In the genomic region with DNA sequence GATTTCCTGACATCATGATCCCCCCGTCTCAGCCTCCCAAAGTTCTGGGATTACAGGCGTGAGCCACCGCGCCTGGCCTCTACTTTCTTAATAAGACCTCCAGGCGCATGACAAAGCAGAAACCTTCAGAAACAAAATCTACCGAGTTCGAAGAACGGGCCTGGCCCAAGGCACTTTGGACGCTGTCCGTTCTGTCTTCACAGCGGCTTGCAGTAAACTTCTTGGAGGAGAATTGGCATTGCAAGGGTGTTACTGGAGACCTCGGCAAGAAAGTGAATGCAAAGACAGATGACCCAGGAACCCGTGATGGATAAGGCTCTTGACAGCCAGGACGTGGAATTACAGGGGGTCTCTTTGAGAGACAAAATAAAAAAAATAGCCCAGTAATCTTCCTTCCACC, we compare ENCODE assay signal across 22 cellular contexts.
DNase-seq lines count a peak whose midpoint lies in the region; ATAC-seq and TF ChIP-seq lines count a peak whose summit lies in the region.
"Had no signal": no experiment of that assay in that cellular context is flagged by ENCODE, and none has a peak within 500 bp of the region (broad histone marks: within the 10 kb centered on the region; RNA-seq: fewer than 3 reads in every experiment).

No MANE protein-coding gene starts in this region.

- no peak overlapping the region for H3K4me3 Mint-ChIP-seq in neural crest cell
- H3K4me3 Mint-ChIP-seq in type B pancreatic cell, result peak overlapping the region; percentile 60
- H3K4me3 Mint-ChIP-seq: CD4-positive, alpha-beta memory T cell had no signal

- no peak for TF ChIP-seq CTCF in IMR-90 (conservative IDR thresholded peaks at IDR 0.05; ENCODE audit: low read depth, low read length)
- no peak for TF ChIP-seq CTCF in neural crest cell (conservative IDR thresholded peaks at IDR 0.05)
- no peak for TF ChIP-seq CTCF in type B pancreatic cell (conservative IDR thresholded peaks at IDR 0.05)

- DNase-seq in IMR-90 (no peak), mesenchymal stem cell (no peak), neural crest cell (ENCODE audit: low read depth, low spot score) (no peak), type B pancreatic cell (ENCODE audit: extremely low spot score, unreplicated experiment) (no peak), RPMI8226 (no peak), SKM-1 treated with dmso at 0.1 percent for 144 hours (lab: John Stamatoyannopoulos, UW; ENCODE audit: unreplicated experiment) (no peak), substantia nigra (lab: John Stamatoyannopoulos, UW) (no peak)
- DNase-seq: ACHN; BE2C; Calu3; CD4-positive, alpha-beta memory T cell; DMS53; DND-41; EL; GOT3; H7; HFFc6; KG1 had no signal

- peaks cover 2% of the 10 kb centered on the region; the same call in 1 of the 2 replicates for H3K9me3 ChIP-seq in IMR-90 (ENCODE audit: control insufficient read depth, insufficient read depth, low read length)
- H3K9me3 ChIP-seq in mesenchymal stem cell (ENCODE audit: control insufficient read depth, low read length), result no peaks in the 10 kb centered on the region
- H3K9me3 ChIP-seq: BE2C had no signal

- H3K56ac ChIP-seq in IMR-90 (ENCODE audit: extremely low read depth, insufficient read depth, low read length), result no peak overlapping the region

- H3K27ac Mint-ChIP-seq in neural crest cell (ENCODE audit: unreplicated experiment), result peak overlapping the region; percentile 83
- peak overlapping the region; percentile 81 for H3K27ac Mint-ChIP-seq in type B pancreatic cell
- H3K27ac Mint-ChIP-seq: CD4-positive, alpha-beta memory T cell had no signal

- H2AK5ac ChIP-seq in IMR-90 (ENCODE audit: low read depth, low read length) (no peak overlapping the region), mesenchymal stem cell (ENCODE audit: low read length, severe bottlenecking) (no peak overlapping the region)

- H3K14ac ChIP-seq in IMR-90 (replicated peaks; ENCODE audit: low read depth, low read length) (0 out of 2 replicates have a peak overlapping the region, but pooled peaks have one; percentile 68), mesenchymal stem cell (ENCODE audit: low read length in 2 of 2) (no peak overlapping the region)

- in situ Hi-C loops in IMR-90 (cut with MboI; ENCODE audit: low sequenced_read_pairs), result no loop called here

- H2AK9ac ChIP-seq in IMR-90 (replicated peaks; ENCODE audit: low read depth, low read length, poor library complexity), result peak overlapping the region; percentile 11

- no TSS peak for BruUV-seq in IMR-90 (replicated peaks; lab: Mats Ljungman, UMichigan)

- H3K36me3 Mint-ChIP-seq in neural crest cell (ENCODE audit: low read depth), result no peaks in the 10 kb centered on the region
- no peaks in the 10 kb centered on the region for H3K36me3 Mint-ChIP-seq in type B pancreatic cell
- H3K36me3 Mint-ChIP-seq: CD4-positive, alpha-beta memory T cell had no signal

- H4K8ac ChIP-seq in IMR-90 (ENCODE audit: low read depth in 2 of 2, low read length in 2 of 2), result peak overlapping the region; percentile 35 to 63; a peak in 1 of 4 replicates
- H4K8ac ChIP-seq in mesenchymal stem cell (ENCODE audit: low read length), result no peak overlapping the region

- H3K9me3 Mint-ChIP-seq in neural crest cell, result no peaks in the 10 kb centered on the region
- H3K9me3 Mint-ChIP-seq in type B pancreatic cell, result no peaks in the 10 kb centered on the region
- H3K9me3 Mint-ChIP-seq: HFFc6 had no signal

- H3K9ac ChIP-seq in IMR-90 (ENCODE audit: low read depth, low read length) (no peak overlapping the region), mesenchymal stem cell (ENCODE audit: low read length) (no peak overlapping the region)

- no peaks in the 10 kb centered on the region for H3K36me3 ChIP-seq in IMR-90 (ENCODE audit: control insufficient read depth, insufficient read depth, low read length)
- H3K36me3 ChIP-seq in mesenchymal stem cell (ENCODE audit: control insufficient read depth in 1 of 2, insufficient read depth in 2 of 2, low read depth in 1 of 2, low read length in 2 of 2), result no peaks in the 10 kb centered on the region
- H3K36me3 ChIP-seq: BE2C had no signal

- no peak overlapping the region; the same call in 1 of the 2 replicates for H3K23ac ChIP-seq in IMR-90 (ENCODE audit: low read depth, low read length)
- no peak overlapping the region for H3K23ac ChIP-seq in mesenchymal stem cell (ENCODE audit: low read length in 2 of 2)

- H3K4me3 ChIP-seq in IMR-90 (ENCODE audit: insufficient read depth, low read depth, low read length), result no peak overlapping the region
- no peak overlapping the region for H3K4me3 ChIP-seq in mesenchymal stem cell (ENCODE audit: insufficient read depth in 1 of 2, low read depth in 1 of 2, low read length in 2 of 2)

- H4K91ac ChIP-seq in IMR-90 (ENCODE audit: insufficient read depth, low read depth, low read length), result peak overlapping the region; percentile 44
- H4K91ac ChIP-seq in mesenchymal stem cell (ENCODE audit: low read length), result no peak overlapping the region

- H2BK12ac ChIP-seq in mesenchymal stem cell (ENCODE audit: low read length in 2 of 2), result no peak overlapping the region

- intact Hi-C loops in IMR-90 (cut with micrococcal nuclease), result loop anchor here (10.0 kb wide), 1 partner anchor 138 kb away; no protein-coding TSS in a partner anchor

- H2BK120ac ChIP-seq in IMR-90 (ENCODE audit: low read depth, low read length) (peak overlapping the region; percentile 64), mesenchymal stem cell (ENCODE audit: low read depth, low read length) (peak overlapping the region; percentile 19)

- H2BK20ac ChIP-seq in IMR-90 (ENCODE audit: low read depth, low read length), result peak overlapping the region; percentile 74; the same call in 1 of the 2 replicates

- H3K79me1 ChIP-seq in IMR-90 (ENCODE audit: low read depth in 1 of 2, low read length in 2 of 2), result no peaks in the 10 kb centered on the region; a peak in 1 of 4 replicates
- no peaks in the 10 kb centered on the region for H3K79me1 ChIP-seq in mesenchymal stem cell (replicated peaks; ENCODE audit: low read length, poor library complexity, severe bottlenecking)

- 0 out of 2 replicates have a peak overlapping the region, but pooled peaks have one; percentile 21 for H3K4me2 ChIP-seq in IMR-90 (ENCODE audit: low read depth, low read length)
- no peak overlapping the region for H3K4me2 ChIP-seq in mesenchymal stem cell (ENCODE audit: low read length, poor library complexity, severe bottlenecking)

- no peak overlapping the region for H2BK5ac ChIP-seq in IMR-90 (ENCODE audit: low read depth, low read length, poor library complexity, severe bottlenecking)
- no peak overlapping the region for H2BK5ac ChIP-seq in mesenchymal stem cell (ENCODE audit: low read depth, low read length, poor library complexity, severe bottlenecking)

- no peak for TF ChIP-seq RAD21 in IMR-90 (IDR thresholded peaks at IDR 0.05; ENCODE audit: low read length)

- H3K9me1 ChIP-seq in IMR-90 (ENCODE audit: insufficient read depth, low read length), result peaks cover 3% of the 10 kb centered on the region

- H3K4me1 Mint-ChIP-seq in neural crest cell (peaks cover 47% of the 10 kb centered on the region), type B pancreatic cell (ENCODE audit: unreplicated experiment) (peaks cover 44% of the 10 kb centered on the region)
- H3K4me1 Mint-ChIP-seq: CD4-positive, alpha-beta memory T cell had no signal

- H2BK15ac ChIP-seq in IMR-90 (ENCODE audit: low read depth, low read length) (no peak overlapping the region), mesenchymal stem cell (ENCODE audit: low read depth, poor library complexity, severe bottlenecking) (no peak overlapping the region)

- H3K27me3 Mint-ChIP-seq in neural crest cell (ENCODE audit: low read depth), result no peaks in the 10 kb centered on the region
- H3K27me3 Mint-ChIP-seq in type B pancreatic cell, result no peaks in the 10 kb centered on the region
- H3K27me3 Mint-ChIP-seq: CD4-positive, alpha-beta memory T cell had no signal

- H3K18ac ChIP-seq in IMR-90 (ENCODE audit: low read depth, low read length), result no peak overlapping the region
- H3K18ac ChIP-seq in mesenchymal stem cell (ENCODE audit: low read depth in 1 of 2, low read length in 2 of 2), result no peak overlapping the region

- CTCF ChIA-PET in IMR-90 (lab: Yijun Ruan, JAX), result no interaction called here

- TF ChIP-seq POLR2A in IMR-90 (IDR thresholded peaks at IDR 0.05; ENCODE audit: low read depth, low read length), result no peak

- ATAC-seq in IMR-90 (ENCODE audit: low read depth) (no peak), HG03045 (IDR thresholded peaks at IDR 0.05; ENCODE audit: unreplicated experiment) (no peak)
- ATAC-seq: HCT116, HepG2 had no signal

- POLR2A ChIA-PET in IMR-90 (lab: Charles Lee; ENCODE audit: unreplicated experiment), result no interaction called here

- H3K4me1 ChIP-seq in IMR-90 (ENCODE audit: control insufficient read depth, insufficient read depth, low read length), result peaks cover 8% of the 10 kb centered on the region
- H3K4me1 ChIP-seq in mesenchymal stem cell (ENCODE audit: control insufficient read depth, insufficient read depth, low read depth, low read length), result no peaks in the 10 kb centered on the region
- H3K4me1 ChIP-seq: BE2C had no signal

- H3K27ac ChIP-seq in IMR-90 (ENCODE audit: insufficient read depth, low read length) (no peak overlapping the region), mesenchymal stem cell (ENCODE audit: low read length, poor library complexity, severe bottlenecking) (no peak overlapping the region), substantia nigra (ENCODE audit: low read depth, low read length, poor library complexity, severe bottlenecking) (no peak overlapping the region)
- H3K27ac ChIP-seq: C4-2B had no signal

- WGBS in IMR-90 (ENCODE audit: extremely low coverage in 2 of 2, insufficient read length in 1 of 2), 2 experiments, result 58% methylated on average over 10 of the region's 14 CpGs; no CpG with 5 or more reads in 1 of the 2 experiments
- 92% methylated on average over 14 of the region's 14 CpGs for WGBS in mesenchymal stem cell

- H4K5ac ChIP-seq in IMR-90 (ENCODE audit: low read depth, low read length), result no peak overlapping the region

- H2AFZ ChIP-seq in IMR-90 (replicated peaks; ENCODE audit: low read length, poor library complexity), result peak overlapping the region; percentile 12
- H2AFZ ChIP-seq in mesenchymal stem cell (ENCODE audit: low read depth, low read length), result no peak overlapping the region

- H3K27me3 ChIP-seq in IMR-90 (ENCODE audit: control insufficient read depth, insufficient read depth, low read length), result no peaks in the 10 kb centered on the region
- H3K27me3 ChIP-seq in mesenchymal stem cell (ENCODE audit: control insufficient read depth in 1 of 2, insufficient read depth in 1 of 2, low read length in 2 of 2), result no peaks in the 10 kb centered on the region
- H3K27me3 ChIP-seq: BE2C had no signal

- dilution Hi-C loops in IMR-90 (cut with HindIII; ENCODE audit: low sequenced_read_pairs, unreplicated experiment), result no loop called here

- H4K20me1 ChIP-seq in IMR-90 (ENCODE audit: insufficient read depth, low read length), result no peaks in the 10 kb centered on the region

- peak overlapping the region; percentile 84 for H3K4ac ChIP-seq in IMR-90 (ENCODE audit: low read depth, low read length)
- H3K4ac ChIP-seq in mesenchymal stem cell (ENCODE audit: low read depth in 1 of 2, low read length in 2 of 2), result no peak overlapping the region

TF ChIP-seq in IMR-90, 13 proteins besides CTCF, POLR2A, EP300 and RAD21 (continues in another document):
- TF ChIP-seq RCOR1 (IDR thresholded peaks at IDR 0.05; ENCODE audit: insufficient replicate concordance, low read length) (no peak), RFX5 (IDR thresholded peaks at IDR 0.05; ENCODE audit: low read depth, low read length) (no peak), CHD1 (IDR thresholded peaks at IDR 0.05; ENCODE audit: low read depth, low read length) (no peak)
